13 cellular contexts compared by ENCODE assay signal in the genomic region with DNA sequence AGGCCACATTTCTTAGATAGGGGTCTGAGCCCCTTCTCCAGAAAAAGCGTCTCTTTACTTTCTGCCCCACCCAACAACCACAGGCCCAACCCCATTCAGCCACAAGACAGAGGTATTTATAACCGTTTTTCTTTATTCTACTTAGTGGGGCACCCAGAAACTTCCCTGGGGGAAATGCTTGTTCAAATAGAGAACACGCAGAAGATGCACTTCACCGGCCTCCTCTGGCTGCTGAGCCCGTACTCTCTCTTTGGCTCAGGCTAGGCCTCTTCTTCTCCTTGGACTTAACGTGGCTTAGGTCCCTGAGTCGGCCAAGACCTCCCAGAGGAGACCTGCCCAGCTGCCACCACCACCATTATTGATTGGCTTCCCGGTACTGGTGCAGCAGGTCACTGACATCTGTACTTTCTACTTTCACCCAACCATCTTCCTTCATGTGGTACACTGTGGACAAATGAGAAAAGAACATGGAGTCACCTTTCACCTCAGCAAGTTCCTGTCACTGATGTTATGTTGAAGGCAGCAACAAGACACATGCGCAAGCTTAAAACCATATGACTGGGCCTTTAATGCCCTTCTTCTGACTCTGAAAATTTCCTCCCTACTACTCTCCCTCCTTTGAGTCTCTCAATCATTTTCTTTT. TPM values are rescaled to one million over a fixed set of nuclear protein-coding genes. Genes with fewer than 3 reads are reported as not detected.
DNase-seq lines count a peak whose midpoint lies in the region; ATAC-seq and TF ChIP-seq lines count a peak whose summit lies in the region.
"Had no signal": no experiment of that assay in that cellular context is flagged by ENCODE, and none has a peak within 500 bp of the region (broad histone marks: within the 10 kb centered on the region; RNA-seq: fewer than 3 reads in every experiment).

No MANE protein-coding gene starts in this region.

- peak; percentile 53 for TF ChIP-seq POLR2A in GM19099 (IDR thresholded peaks at IDR 0.05; ENCODE audit: extremely low read depth, insufficient read length, low read depth)

- peaks cover 62% of the 10 kb centered on the region for H3K4me1 ChIP-seq in DND-41 (ENCODE audit: insufficient read depth, low read length)
- peaks cover 41 to 48% of the 10 kb centered on the region in 2 experiments for H3K4me1 ChIP-seq in neutrophil (ENCODE audit: control insufficient read depth in 1 of 2, insufficient read depth in 1 of 2, low read depth in 1 of 2, low read length in 1 of 2)

- H3K27ac ChIP-seq in DND-41 (ENCODE audit: low read length) (no peak overlapping the region), neutrophil (peak overlapping the region; percentile 98)

- H3K4me1 Mint-ChIP-seq in activated T-helper 2 cell treated with anti-CD3 and anti-CD28 coated beads, Interferon-gamma antibody, Interleukin-2, Interleukin-4, amounts not matched to agents 10 μg/mL and 5 μg/mL and 100 μg/mL, durations not matched to agents 14 hours and 24 hours and 36 hours (ENCODE audit: low read depth) = peaks cover 54% of the 10 kb centered on the region

- H4K20me1 ChIP-seq in DND-41 (ENCODE audit: insufficient read depth, low read length) = no peaks in the 10 kb centered on the region

- H3K4me3 ChIP-seq in DND-41 (ENCODE audit: low read depth in 1 of 2, low read length in 2 of 2) (no peak overlapping the region), neutrophil (ENCODE audit: low read depth in 1 of 2, low read length in 1 of 2) (no peak overlapping the region)
- H3K4me3 ChIP-seq: dorsolateral prefrontal cortex had no signal

- H3K4me2 ChIP-seq in DND-41 (ENCODE audit: insufficient read depth, low read length) = no peak overlapping the region

- H2AFZ ChIP-seq in DND-41 (ENCODE audit: low read depth, low read length) = no peak overlapping the region

- H3K9ac ChIP-seq in DND-41 (ENCODE audit: low read depth, low read length) = no peak overlapping the region

- H3K9me3 ChIP-seq in DND-41 (ENCODE audit: insufficient read depth, low read length, severe bottlenecking) (no peaks in the 10 kb centered on the region), neutrophil (no peaks in the 10 kb centered on the region)

- peak overlapping the region; percentile 99 for H3K4me3 Mint-ChIP-seq in activated T-helper 2 cell treated with anti-CD3 and anti-CD28 coated beads, Interferon-gamma antibody, Interleukin-2, Interleukin-4, amounts not matched to agents 10 μg/mL and 5 μg/mL and 100 μg/mL, durations not matched to agents 14 hours and 24 hours and 36 hours (ENCODE audit: low read depth)

- intact Hi-C loops in activated T-helper 2 cell treated with anti-CD3 and anti-CD28 coated beads, Interferon-gamma antibody, Interleukin-2, Interleukin-4, amounts not matched to agents 10 μg/mL and 5 μg/mL and 100 μg/mL, durations not matched to agents 14 hours and 24 hours and 36 hours (cut with micrococcal nuclease) = loop anchor here (10.0 kb wide), 2 partner anchors 364 to 1006 kb away; a partner anchor contains a TSS

- DNase-seq in DND-41 (peak; percentile 38), C1 segment of cervical spinal cord (lab: John Stamatoyannopoulos, UW) (no peak), NCI-H2081 (lab: John Stamatoyannopoulos, UW) (no peak), HK-2 (ENCODE audit: unreplicated experiment) (no peak)
- peak; percentile 39 for DNase-seq in activated T-helper 2 cell treated with anti-CD3 and anti-CD28 coated beads, Interferon-gamma antibody, Interleukin-2, Interleukin-4, amounts not matched to agents 10 μg/mL and 5 μg/mL and 100 μg/mL, durations not matched to agents 14 hours and 24 hours and 36 hours (ENCODE audit: low spot score)
- no peak for DNase-seq in activated CD4-positive, CD25-positive, alpha-beta regulatory T cell (lab: John Stamatoyannopoulos, UW)
- DNase-seq: amygdala, dorsolateral prefrontal cortex, kidney glomerular epithelial cell, NCI-H446 had no signal

- H3K27me3 ChIP-seq in DND-41 (ENCODE audit: insufficient read depth, low read length, poor library complexity) = no peaks in the 10 kb centered on the region
- H3K27me3 ChIP-seq in neutrophil = no peaks in the 10 kb centered on the region
- H3K27me3 ChIP-seq: dorsolateral prefrontal cortex had no signal

- H3K27me3 Mint-ChIP-seq in activated T-helper 2 cell treated with anti-CD3 and anti-CD28 coated beads, Interferon-gamma antibody, Interleukin-2, Interleukin-4, amounts not matched to agents 10 μg/mL and 5 μg/mL and 100 μg/mL, durations not matched to agents 14 hours and 24 hours and 36 hours (ENCODE audit: low read depth) = no peaks in the 10 kb centered on the region

- peak overlapping the region; percentile 98 for H3K27ac Mint-ChIP-seq in activated T-helper 2 cell treated with anti-CD3 and anti-CD28 coated beads, Interferon-gamma antibody, Interleukin-2, Interleukin-4, amounts not matched to agents 10 μg/mL and 5 μg/mL and 100 μg/mL, durations not matched to agents 14 hours and 24 hours and 36 hours

- no peak for ATAC-seq in DND-41 (ENCODE audit: insufficient read depth, low read depth)

- peaks cover 80% of the 10 kb centered on the region for H3K36me3 Mint-ChIP-seq in activated T-helper 2 cell treated with anti-CD3 and anti-CD28 coated beads, Interferon-gamma antibody, Interleukin-2, Interleukin-4, amounts not matched to agents 10 μg/mL and 5 μg/mL and 100 μg/mL, durations not matched to agents 14 hours and 24 hours and 36 hours (ENCODE audit: low read depth)

- no peak for TF ChIP-seq CTCF in DND-41 (IDR thresholded peaks at IDR 0.05; ENCODE audit: borderline replicate concordance, extremely low read depth, low read length, poor library complexity, severe bottlenecking)
- TF ChIP-seq CTCF in neutrophil (IDR thresholded peaks at IDR 0.05) = no peak

- H3K36me3 ChIP-seq in DND-41 (ENCODE audit: insufficient read depth, low read length) (peaks cover 36% of the 10 kb centered on the region), neutrophil (peaks cover 52% of the 10 kb centered on the region)

- peaks cover 31% of the 10 kb centered on the region for H3K79me2 ChIP-seq in DND-41 (ENCODE audit: insufficient read depth, low read length)

- no peaks in the 10 kb centered on the region for H3K9me3 Mint-ChIP-seq in activated T-helper 2 cell treated with anti-CD3 and anti-CD28 coated beads, Interferon-gamma antibody, Interleukin-2, Interleukin-4, amounts not matched to agents 10 μg/mL and 5 μg/mL and 100 μg/mL, durations not matched to agents 14 hours and 24 hours and 36 hours

RNA-seq across cellular contexts. Expression of a gene that starts 2.2 kb away (rescaled TPM):
- total RNA-seq in activated T-helper 2 cell treated with anti-CD3 and anti-CD28 coated beads, Interferon-gamma antibody, Interleukin-2, Interleukin-4, amounts not matched to agents 10 μg/mL and 5 μg/mL and 100 μg/mL, durations not matched to agents 14 hours and 24 hours and 36 hours = 142 and 162 TPM in 2 replicates

RNA-seq across cellular contexts. Expression of a gene that starts 3.1 kb away (rescaled TPM):
- 352 and 368 TPM in 2 replicates for total RNA-seq in activated T-helper 2 cell treated with anti-CD3 and anti-CD28 coated beads, Interferon-gamma antibody, Interleukin-2, Interleukin-4, amounts not matched to agents 10 μg/mL and 5 μg/mL and 100 μg/mL, durations not matched to agents 14 hours and 24 hours and 36 hours

RNA-seq across cellular contexts. Expression of a gene that starts 12.8 kb away (rescaled TPM):
- total RNA-seq in activated T-helper 2 cell treated with anti-CD3 and anti-CD28 coated beads, Interferon-gamma antibody, Interleukin-2, Interleukin-4, amounts not matched to agents 10 μg/mL and 5 μg/mL and 100 μg/mL, durations not matched to agents 14 hours and 24 hours and 36 hours = 276 and 278 TPM in 2 replicates

RNA-seq across cellular contexts. Expression of a gene that starts 13.3 kb away (rescaled TPM):
- 262 and 265 TPM in 2 replicates for total RNA-seq in activated T-helper 2 cell treated with anti-CD3 and anti-CD28 coated beads, Interferon-gamma antibody, Interleukin-2, Interleukin-4, amounts not matched to agents 10 μg/mL and 5 μg/mL and 100 μg/mL, durations not matched to agents 14 hours and 24 hours and 36 hours

RNA-seq across cellular contexts. Expression of a gene that starts 23.9 kb away (rescaled TPM):
- total RNA-seq in activated T-helper 2 cell treated with anti-CD3 and anti-CD28 coated beads, Interferon-gamma antibody, Interleukin-2, Interleukin-4, amounts not matched to agents 10 μg/mL and 5 μg/mL and 100 μg/mL, durations not matched to agents 14 hours and 24 hours and 36 hours = 3.1 and 3.6 TPM in 2 replicates
- total RNA-seq: frontal cortex had no signal

Comparison
In these comparisons a context has a peak if more than half of its experiments do, and no peak if none do; other contexts are left out.
1. DNase-seq: peak in DND-41 (single experiment) and activated T-helper 2 cell treated with anti-CD3 and anti-CD28 coated beads, Interferon-gamma antibody, Interleukin-2, Interleukin-4, amounts not matched to agents 10 μg/mL and 5 μg/mL and 100 μg/mL, durations not matched to agents 14 hours and 24 hours and 36 hours (single experiment); none in C1 segment of cervical spinal cord (0 of 14), activated CD4-positive, CD25-positive, alpha-beta regulatory T cell (0 of 4), NCI-H2081 (0 of 2) and HK-2 (single experiment).